Comparison of ENCODE assay signal across 8 cellular contexts in the genomic region with DNA sequence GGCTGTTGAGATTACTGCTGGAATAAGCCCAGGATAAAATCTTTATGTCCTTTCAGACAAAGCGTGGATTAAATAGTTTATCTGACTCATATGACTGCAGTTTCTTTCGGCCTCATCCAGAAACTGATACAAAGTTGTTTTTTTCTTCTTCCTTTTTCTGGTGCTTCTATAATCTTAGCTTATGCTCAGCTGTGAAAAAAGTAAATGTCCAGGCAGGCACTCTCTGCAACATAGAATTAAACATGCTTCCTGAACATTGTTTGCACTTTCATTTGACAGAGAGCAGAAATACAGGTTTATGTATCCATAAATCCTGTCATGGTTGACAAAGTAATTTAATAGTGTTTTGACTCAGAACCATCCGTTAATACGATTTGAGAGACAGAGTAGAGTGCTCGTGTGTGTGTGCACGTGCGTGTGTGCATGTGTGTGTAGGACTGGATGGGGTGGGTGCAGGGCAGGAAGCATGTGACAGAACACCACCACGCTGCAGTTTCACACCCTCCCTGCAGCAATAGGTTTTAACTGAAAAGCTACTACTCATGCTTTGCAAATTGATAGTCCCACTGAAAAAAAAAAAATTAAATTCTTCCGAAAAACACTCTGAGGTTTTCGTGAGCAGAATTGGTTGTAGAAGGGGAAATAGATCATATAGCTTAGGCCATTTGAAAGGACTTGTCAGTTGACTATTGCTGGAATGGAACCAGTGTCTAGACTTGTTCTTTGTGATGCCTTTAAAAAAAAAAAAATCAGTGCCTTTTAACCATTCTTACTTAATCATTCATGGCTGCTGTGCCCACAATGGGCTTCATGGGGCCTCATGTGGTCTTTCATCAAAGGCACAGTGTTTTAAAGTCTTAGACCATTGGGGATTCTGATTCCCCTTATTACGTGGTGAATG.
A peak's percentile ranks its signal among the peaks of the same experiment; 100 is the strongest.
DNase-seq lines count a peak whose midpoint lies in the region; ATAC-seq and TF ChIP-seq lines count a peak whose summit lies in the region.

No MANE protein-coding gene starts in this region.

- CTCF ChIA-PET in activated CD4-positive, alpha-beta T cell treated with anti-CD3 and anti-CD28 coated beads for 36 hours (lab: Charles Lee): interaction anchor here (0.6 to 1.5 kb wide), 10 partner anchors 10 to 719 kb away, joined by 3 to 6 read pairs (median 4); a partner anchor contains a TSS

- peak overlapping the region; percentile 63 for H3K4me3 Mint-ChIP-seq in activated CD4-positive, alpha-beta T cell treated with anti-CD3 and anti-CD28 coated beads for 36 hours

- intact Hi-C loops in activated CD4-positive, alpha-beta T cell treated with anti-CD3 and anti-CD28 coated beads for 36 hours (cut with DNase I, micrococcal nuclease): loop anchor here (1.0 to 5.0 kb wide), 6 partner anchors 13 to 138 kb away; no protein-coding TSS in a partner anchor

- H4K20me1 ChIP-seq in hepatocyte (ENCODE audit: insufficient read depth, poor library complexity, severe bottlenecking): peaks cover 6% of the 10 kb centered on the region

- no peaks in the 10 kb centered on the region for H3K9me2 ChIP-seq in hepatocyte (replicated peaks; ENCODE audit: insufficient read depth)

- peak overlapping the region; percentile 4 for H3K27ac ChIP-seq in hepatocyte

- H3K4me1 Mint-ChIP-seq in activated CD4-positive, alpha-beta T cell treated with anti-CD3 and anti-CD28 coated beads for 36 hours: peaks cover 52% of the 10 kb centered on the region

- no peak for TF ChIP-seq CTCF in hepatocyte (IDR thresholded peaks at IDR 0.05; ENCODE audit: poor library complexity)

- peak overlapping the region; percentile 30 for H3K4me2 ChIP-seq in hepatocyte

- peak overlapping the region; percentile 91 for H3K27ac Mint-ChIP-seq in activated CD4-positive, alpha-beta T cell treated with anti-CD3 and anti-CD28 coated beads for 36 hours

- peaks cover 35% of the 10 kb centered on the region for H3K4me1 ChIP-seq in hepatocyte (ENCODE audit: insufficient read depth)

- no peak overlapping the region for H3K4me3 ChIP-seq in hepatocyte

- H3K9me3 Mint-ChIP-seq in activated CD4-positive, alpha-beta T cell treated with anti-CD3 and anti-CD28 coated beads for 36 hours (ENCODE audit: low read depth): no peaks in the 10 kb centered on the region

- no peaks in the 10 kb centered on the region for H3K27me3 Mint-ChIP-seq in activated CD4-positive, alpha-beta T cell treated with anti-CD3 and anti-CD28 coated beads for 36 hours

- ATAC-seq in activated CD4-positive, alpha-beta T cell treated with anti-CD3 and anti-CD28 coated beads for 36 hours: peak; percentile 96
- peak; percentile 87 for ATAC-seq in HG03108 (IDR thresholded peaks at IDR 0.05; ENCODE audit: unreplicated experiment)

- no peak overlapping the region for H2AFZ ChIP-seq in hepatocyte

- H3K36me3 Mint-ChIP-seq in activated CD4-positive, alpha-beta T cell treated with anti-CD3 and anti-CD28 coated beads for 36 hours (ENCODE audit: low read depth): peaks cover 3% of the 10 kb centered on the region

- H3K36me3 ChIP-seq in hepatocyte (replicated peaks; ENCODE audit: insufficient read depth, low read depth): no peaks in the 10 kb centered on the region

- peak; percentile 87 for DNase-seq in activated CD4-positive, alpha-beta T cell treated with anti-CD3 and anti-CD28 coated beads for 36 hours
- DNase-seq in activated CD4-positive, alpha-beta T cell treated with anti-CD3 and anti-CD28 coated beads for 1 hour: no peak
- DNase-seq in NCI-H82 treated with DMSO at 0.1 percent for 48 hours (lab: John Stamatoyannopoulos, UW; ENCODE audit: unreplicated experiment) (peak; percentile 65), hepatocyte (ENCODE audit: low spot score) (no peak), hepatic stellate cell (ENCODE audit: low spot score) (no peak)
- peak; percentile 16 for DNase-seq in activated T-helper 9 cell treated with anti-CD3 and anti-CD28 coated beads, Interleukin-2, amount 50 U/mL, for 16 hours (ENCODE audit: low read depth)
- DNase-seq in stimulated activated CD4-positive, alpha-beta T cell treated with anti-CD3 and anti-CD28 coated beads, Interleukin-4, amount 100 ng/mL, for 1 hour: peak; percentile 55

- H3K9me3 ChIP-seq in hepatocyte (ENCODE audit: low read depth): no peaks in the 10 kb centered on the region

- POLR2A ChIA-PET in activated CD4-positive, alpha-beta T cell treated with anti-CD3 and anti-CD28 coated beads for 36 hours (lab: Charles Lee): interaction anchor here (0.6 to 1.8 kb wide), 6 partner anchors 15 to 317 kb away, joined by 3 to 7 read pairs (median 4); no protein-coding TSS in a partner anchor

- H3K79me2 ChIP-seq in hepatocyte: peaks cover 80% of the 10 kb centered on the region

- 42% methylated on average over 11 of the region's 11 CpGs for WGBS in hepatocyte (ENCODE audit: low lambda C conversion rate, missing lambda C conversion rate)

- H3K27me3 ChIP-seq in hepatocyte: no peaks in the 10 kb centered on the region

Comparison
In these comparisons a context has a peak if more than half of its experiments do, and no peak if none do; other contexts are left out.
1. DNase-seq: peak in activated CD4-positive, alpha-beta T cell treated with anti-CD3 and anti-CD28 coated beads for 36 hours (single experiment), NCI-H82 treated with DMSO at 0.1 percent for 48 hours (single experiment), activated T-helper 9 cell treated with anti-CD3 and anti-CD28 coated beads, Interleukin-2, amount 50 U/mL, for 16 hours (single experiment) and stimulated activated CD4-positive, alpha-beta T cell treated with anti-CD3 and anti-CD28 coated beads, Interleukin-4, amount 100 ng/mL, for 1 hour (single experiment); none in activated CD4-positive, alpha-beta T cell treated with anti-CD3 and anti-CD28 coated beads for 1 hour (single experiment), hepatocyte (single experiment) and hepatic stellate cell (single experiment).